Comparison of ENCODE assay signal across 20 cellular contexts in genomic region chr17:50573866-50574571, GRCh38. TPM values are rescaled to one million over a fixed set of nuclear protein-coding genes. Genes with fewer than 3 reads are reported as not detected.
A peak's percentile ranks its signal among the peaks of the same experiment; 100 is the strongest.
DNase-seq lines count a peak whose midpoint lies in the region; TF ChIP-seq lines count a peak whose summit lies in the region.
"Had no signal": no experiment of that assay in that cellular context is flagged by ENCODE, and none has a peak within 500 bp of the region (broad histone marks: within the 10 kb centered on the region; RNA-seq: fewer than 3 reads in every experiment).

No MANE protein-coding gene starts in this region.

- CTCF ChIA-PET in A673 (lab: Charles Lee): interaction anchor here (0.5 kb wide), 1 partner anchor 9 kb away, joined by 11 read pairs; no protein-coding TSS in a partner anchor

- H3K4me1 ChIP-seq in A673 (ENCODE audit: insufficient read depth, low read length, poor library complexity, severe bottlenecking): peaks cover 7% of the 10 kb centered on the region
- H3K4me1 ChIP-seq: HAP-1 had no signal

- no peaks in the 10 kb centered on the region for H3K27me3 ChIP-seq in A673 (replicated peaks; ENCODE audit: insufficient read depth, low read depth, low read length, poor library complexity)

- POLR2A ChIA-PET in A673 (lab: Charles Lee; ENCODE audit: low non-redundant PET): no interaction called here

- DNase-seq in A673 (ENCODE audit: low spot score): no peak
- peak; percentile 89 for DNase-seq in D341Med (ENCODE audit: low spot score)
- peak; percentile 80 for DNase-seq in NCI-H524 treated with DMSO at 0.1 percent for 48 hours (lab: John Stamatoyannopoulos, UW)
- no peak for DNase-seq in GM13976 (ENCODE audit: low spot score)
- DNase-seq in activated naive CD4-positive, alpha-beta T cell treated with anti-CD3 and anti-CD28 coated beads, Interleukin-2, amount 50 U/mL, for 16 hours: no peak
- DNase-seq in stimulated activated naive CD4-positive, alpha-beta T cell treated with Interleukin-2 at 50 U/mL for 16 hours (lab: John Stamatoyannopoulos, UW): no peak
- no peak for DNase-seq in COLO829 (ENCODE audit: low spot score)
- DNase-seq: AML-193; CD4-positive, alpha-beta memory T cell; COR-L47; DMS79 treated with DMSO at 0.1 percent for 48 hours; GF-D8 had no signal

- no peak overlapping the region for H3K4me3 ChIP-seq in A673 (ENCODE audit: low read depth, low read length, poor library complexity, severe bottlenecking)
- H3K4me3 ChIP-seq: HAP-1 had no signal

- intact Hi-C loops in A673 (cut with micrococcal nuclease; ENCODE audit: unreplicated experiment): no loop called here

- H3K27me3 Mint-ChIP-seq in brain: no peaks in the 10 kb centered on the region

- TF ChIP-seq CTCF in A673 (conservative IDR thresholded peaks at IDR 0.05; ENCODE audit: low read depth, low read length) (no peak), brain (conservative IDR thresholded peaks at IDR 0.05) (no peak), GM13976 (IDR thresholded peaks at IDR 0.05; ENCODE audit: borderline replicate concordance, control extremely low read depth, extremely low read depth, insufficient read depth, missing control alignments) (no peak)

- no peak overlapping the region for H3K4me3 Mint-ChIP-seq in brain
- H3K4me3 Mint-ChIP-seq: CD4-positive, alpha-beta memory T cell had no signal

- no TSS peak for BruUV-seq in A673 (replicated peaks; lab: Mats Ljungman, UMichigan)

- H3K27ac Mint-ChIP-seq in brain: peak overlapping the region in 4 of 5 experiments; percentile 49 to 81 (median 66)
- H3K27ac Mint-ChIP-seq: CD4-positive, alpha-beta memory T cell had no signal

- peaks cover 13% of the 10 kb centered on the region for H3K36me3 Mint-ChIP-seq in brain
- H3K36me3 Mint-ChIP-seq: CD4-positive, alpha-beta memory T cell had no signal

- H3K4me1 Mint-ChIP-seq in brain: peaks cover 47% of the 10 kb centered on the region
- H3K4me1 Mint-ChIP-seq: CD4-positive, alpha-beta memory T cell had no signal

- H3K9me3 ChIP-seq in A673 (ENCODE audit: low read depth, low read length, poor library complexity, severe bottlenecking): no peaks in the 10 kb centered on the region
- H3K9me3 ChIP-seq: HAP-1 had no signal

- in situ Hi-C loops in GM13976 (cut with MboI; ENCODE audit: low sequenced_read_pairs, unreplicated experiment): no loop called here

- H3K36me3 ChIP-seq in A673 (ENCODE audit: insufficient read depth, low read length, poor library complexity, severe bottlenecking): no peaks in the 10 kb centered on the region
- H3K36me3 ChIP-seq: HAP-1 had no signal

- H3K27ac ChIP-seq in A673 (ENCODE audit: low read depth, low read length, poor library complexity, severe bottlenecking): peak overlapping the region; percentile 44
- H3K27ac ChIP-seq: C4-2B, HL-60, KMS-11 had no signal

- H3K9me3 Mint-ChIP-seq in brain: no peaks in the 10 kb centered on the region
- H3K9me3 Mint-ChIP-seq: CD4-positive, alpha-beta memory T cell had no signal

RNA-seq across cellular contexts. Expression of gene CACNA1G, which starts 13.5 kb away (rescaled TPM):
- total RNA-seq in A673 (2021): 7.1 and 10.8 TPM in 2 replicates
- 2.0 TPM for polyA plus RNA-seq in brain (ENCODE audit: insufficient read depth, low read depth, low replicate concordance)
- total RNA-seq: CD4-positive, alpha-beta memory T cell had no signal
- polyA plus RNA-seq: CD4-positive, alpha-beta memory T cell had no signal

RNA-seq across cellular contexts. Expression of gene SPATA20, which starts 27.0 kb away (rescaled TPM):
- total RNA-seq in A673 (2021): 11.1 and 16.5 TPM in 2 replicates
- 22.1 TPM for polyA plus RNA-seq in brain (ENCODE audit: insufficient read depth, low read depth, low replicate concordance)

RNA-seq across cellular contexts. Expression of gene EPN3, which starts 41.5 kb away (rescaled TPM):
- total RNA-seq in A673 (2021): 0.09 TPM in 1 of 2 replicates, not detected in the other
- polyA plus RNA-seq in brain (ENCODE audit: insufficient read depth, low read depth, low replicate concordance): 2.1 TPM
- total RNA-seq: CD4-positive, alpha-beta memory T cell; H4; HT1080 had no signal
- polyA plus RNA-seq: BJ; CD4-positive, alpha-beta memory T cell had no signal

Comparison
In these comparisons a context has a peak if more than half of its experiments do, and no peak if none do; other contexts are left out.
1. DNase-seq: peak in D341Med (single experiment) and NCI-H524 treated with DMSO at 0.1 percent for 48 hours (single experiment); none in A673 (single experiment), GM13976 (single experiment), activated naive CD4-positive, alpha-beta T cell treated with anti-CD3 and anti-CD28 coated beads, Interleukin-2, amount 50 U/mL, for 16 hours (single experiment), stimulated activated naive CD4-positive, alpha-beta T cell treated with Interleukin-2 at 50 U/mL for 16 hours (single experiment) and COLO829 (single experiment).